In genomic region chr15:97316362-97316761, GRCh38 we compare ENCODE assay signal across 18 cellular contexts.
"Had no signal": no experiment of that assay in that cellular context is flagged by ENCODE, and none has a peak within 500 bp of the region (broad histone marks: within the 10 kb centered on the region; RNA-seq: fewer than 3 reads in every experiment).

No MANE protein-coding gene starts in this region.

- DNase-seq: activated CD8-positive, alpha-beta memory T cell treated with anti-CD3 and anti-CD28 coated beads, Interleukin-2, amount 10 ng/mL, durations not matched to agents 7 days and 5 days; activated effector memory CD4-positive, alpha-beta T cell treated with anti-CD3 and anti-CD28 coated beads, Interleukin-2, amount 50 U/mL, for 16 hours; activated T-cell treated with anti-CD3 and anti-CD28 coated beads, Interleukin-2, amount 50 U/mL, for 24 hours; amygdala; brain microvascular endothelial cell; cerebellar nuclear complex; effector memory CD8-positive, alpha-beta T cell; erythroblast; kidney glomerular epithelial cell; lower lobe of right lung; naive B cell; stimulated activated CD4-positive, alpha-beta T cell treated with anti-CD3 and anti-CD28 coated beads, Interleukin-15, amount 100 ng/mL, for 24 hours; stimulated activated CD4-positive, alpha-beta T cell treated with anti-CD3 and anti-CD28 coated beads, Interleukin-4, amount 100 ng/mL, for 24 hours; upper lobe of right lung had no signal

- ATAC-seq: activated CD4-positive, CD25-positive, alpha-beta regulatory T cell treated with anti-CD3 and anti-CD28 coated beads, Interleukin-2, amount 50 U/mL, for 24 hours; activated CD8-positive, alpha-beta memory T cell treated with anti-CD3 and anti-CD28 coated beads, Interleukin-2, amount 10 ng/mL, durations not matched to agents 7 days and 5 days; activated naive CD4-positive, alpha-beta T cell treated with anti-CD3 and anti-CD28 coated beads, Interleukin-2, amount 50 U/mL, for 72 hours; effector memory CD8-positive, alpha-beta T cell; lower lobe of right lung; upper lobe of right lung had no signal

- H3K4me3 Mint-ChIP-seq: activated CD8-positive, alpha-beta memory T cell treated with anti-CD3 and anti-CD28 coated beads, Interleukin-2, amount 10 ng/mL, durations not matched to agents 7 days and 5 days; activated T-cell treated with anti-CD3 and anti-CD28 coated beads, Interleukin-2, amount 50 U/mL, for 24 hours; dendritic cell treated with granulocyte-macrophage colony-stimulating factor and Interleukin-4, amounts not matched to agents 40 ng/mL and 50 ng/mL, for 4 days; effector memory CD8-positive, alpha-beta T cell; naive B cell; stimulated activated naive CD8-positive, alpha-beta T cell treated with anti-CD3 and anti-CD28 coated beads, Interleukin-15, Interleukin-2, amounts not matched to agents 100 ng/mL and 50 ng/mL, for 24 hours had no signal

- H3K27ac Mint-ChIP-seq: activated CD8-positive, alpha-beta memory T cell treated with anti-CD3 and anti-CD28 coated beads, Interleukin-2, amount 10 ng/mL, durations not matched to agents 7 days and 5 days; activated naive CD4-positive, alpha-beta T cell treated with anti-CD3 and anti-CD28 coated beads, Interleukin-2, amount 50 U/mL, for 72 hours; activated T-cell treated with anti-CD3 and anti-CD28 coated beads, Interleukin-2, amount 50 U/mL, for 24 hours; dendritic cell treated with granulocyte-macrophage colony-stimulating factor and Interleukin-4, amounts not matched to agents 40 ng/mL and 50 ng/mL, for 4 days; effector memory CD8-positive, alpha-beta T cell; naive B cell; stimulated activated naive CD8-positive, alpha-beta T cell treated with anti-CD3 and anti-CD28 coated beads, Interleukin-15, Interleukin-2, amounts not matched to agents 100 ng/mL and 50 ng/mL, for 24 hours had no signal

- H3K4me1 Mint-ChIP-seq: activated CD8-positive, alpha-beta memory T cell treated with anti-CD3 and anti-CD28 coated beads, Interleukin-2, amount 10 ng/mL, durations not matched to agents 7 days and 5 days; naive B cell had no signal

- H3K27me3 Mint-ChIP-seq: activated CD8-positive, alpha-beta memory T cell treated with anti-CD3 and anti-CD28 coated beads, Interleukin-2, amount 10 ng/mL, durations not matched to agents 7 days and 5 days; activated T-cell treated with anti-CD3 and anti-CD28 coated beads, Interleukin-2, amount 50 U/mL, for 24 hours; dendritic cell treated with granulocyte-macrophage colony-stimulating factor and Interleukin-4, amounts not matched to agents 40 ng/mL and 50 ng/mL, for 4 days; effector memory CD8-positive, alpha-beta T cell; naive B cell had no signal

- H3K36me3 Mint-ChIP-seq: activated CD8-positive, alpha-beta memory T cell treated with anti-CD3 and anti-CD28 coated beads, Interleukin-2, amount 10 ng/mL, durations not matched to agents 7 days and 5 days; activated naive CD4-positive, alpha-beta T cell treated with anti-CD3 and anti-CD28 coated beads, Interleukin-2, amount 50 U/mL, for 72 hours; naive B cell had no signal
